39 cellular contexts compared by ENCODE assay signal in the genomic region with DNA sequence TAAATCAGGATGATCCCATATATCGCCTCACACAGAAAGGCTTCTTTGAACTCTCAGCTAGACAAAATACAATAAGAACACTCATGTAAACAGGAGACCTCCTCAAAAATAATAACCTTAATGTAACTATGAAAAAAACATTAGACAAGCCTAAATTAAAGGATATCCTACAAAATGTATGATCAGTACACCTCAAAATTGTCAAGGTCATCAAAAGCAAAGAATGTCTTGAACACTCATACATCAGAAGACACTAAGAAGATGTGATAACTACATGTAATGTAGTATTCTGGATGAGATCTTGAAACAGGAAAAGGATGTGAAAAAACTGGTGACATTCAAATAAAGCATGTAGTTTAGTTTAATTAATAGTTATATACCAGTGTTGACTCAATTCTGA.
"Had no signal": no experiment of that assay in that cellular context is flagged by ENCODE, and none has a peak within 500 bp of the region (broad histone marks: within the 10 kb centered on the region; RNA-seq: fewer than 3 reads in every experiment).

No MANE protein-coding gene starts in this region.

- H3K27ac Mint-ChIP-seq: activated naive CD4-positive, alpha-beta T cell treated with anti-CD3 and anti-CD28 coated beads for 36 hours; activated naive CD4-positive, alpha-beta T cell treated with anti-CD3 and anti-CD28 coated beads, Interleukin-2, amount 10 ng/mL, durations not matched to agents 7 days and 5 days; activated naive CD4-positive, alpha-beta T cell treated with anti-CD3 and anti-CD28 coated beads, Interleukin-2, amount 50 U/mL, for 24 hours; activated naive CD4-positive, alpha-beta T cell treated with anti-CD3 and anti-CD28 coated beads, Interleukin-2, amount 50 U/mL, for 72 hours; activated naive CD8-positive, alpha-beta T cell; activated naive CD8-positive, alpha-beta T cell treated with anti-CD3 and anti-CD28 coated beads for 36 hours; activated naive CD8-positive, alpha-beta T cell treated with anti-CD3 and anti-CD28 coated beads, Interleukin-2, amount 10 ng/mL, durations not matched to agents 7 days and 5 days; activated naive CD8-positive, alpha-beta T cell treated with anti-CD3 and anti-CD28 coated beads, Interleukin-2, amount 50 U/mL, for 24 hours; activated T-cell treated with anti-CD3 and anti-CD28 coated beads, Interleukin-2, amount 50 U/mL, for 24 hours; activated T-cell treated with anti-CD3 and anti-CD28 coated beads, Interleukin-2, amount 50 U/mL, for 72 hours; activated T-helper 17 cell treated with anti-CD3 and anti-CD28 coated beads, Interleukin-2, amount 50 U/mL, for 72 hours; activated T-helper 2 cell treated with anti-CD3 and anti-CD28 coated beads, Interferon-gamma antibody, Interleukin-2, Interleukin-4, amounts not matched to agents 10 μg/mL and 5 μg/mL and 100 μg/mL, durations not matched to agents 14 hours and 24 hours and 36 hours; brain had no signal

- H3K9me3 ChIP-seq: ascending aorta, body of pancreas, breast epithelium had no signal

- H3K4me3 Mint-ChIP-seq: activated naive CD4-positive, alpha-beta T cell treated with anti-CD3 and anti-CD28 coated beads for 36 hours; activated naive CD4-positive, alpha-beta T cell treated with anti-CD3 and anti-CD28 coated beads, Interleukin-2, amount 10 ng/mL, durations not matched to agents 7 days and 5 days; activated naive CD4-positive, alpha-beta T cell treated with anti-CD3 and anti-CD28 coated beads, Interleukin-2, amount 50 U/mL, for 24 hours; activated naive CD8-positive, alpha-beta T cell; activated naive CD8-positive, alpha-beta T cell treated with anti-CD3 and anti-CD28 coated beads for 36 hours; activated naive CD8-positive, alpha-beta T cell treated with anti-CD3 and anti-CD28 coated beads, Interleukin-2, amount 10 ng/mL, durations not matched to agents 7 days and 5 days; activated naive CD8-positive, alpha-beta T cell treated with anti-CD3 and anti-CD28 coated beads, Interleukin-2, amount 50 U/mL, for 24 hours; activated T-cell treated with anti-CD3 and anti-CD28 coated beads, Interleukin-2, amount 50 U/mL, for 24 hours; activated T-cell treated with anti-CD3 and anti-CD28 coated beads, Interleukin-2, amount 50 U/mL, for 4 hours; activated T-cell treated with anti-CD3 and anti-CD28 coated beads, Interleukin-2, amount 50 U/mL, for 72 hours; activated T-helper 17 cell treated with anti-CD3 and anti-CD28 coated beads, Interleukin-2, amount 50 U/mL, for 72 hours; brain; central memory CD8-positive, alpha-beta T cell had no signal

- H3K27me3 ChIP-seq: adrenal gland, ascending aorta, body of pancreas, brain microvascular endothelial cell, breast epithelium, cardiac muscle cell had no signal

- H3K27me3 Mint-ChIP-seq: activated naive CD4-positive, alpha-beta T cell treated with anti-CD3 and anti-CD28 coated beads, Interleukin-2, amount 10 ng/mL, durations not matched to agents 7 days and 5 days; activated naive CD4-positive, alpha-beta T cell treated with anti-CD3 and anti-CD28 coated beads, Interleukin-2, amount 50 U/mL, for 24 hours; activated naive CD8-positive, alpha-beta T cell treated with anti-CD3 and anti-CD28 coated beads for 36 hours; activated naive CD8-positive, alpha-beta T cell treated with anti-CD3 and anti-CD28 coated beads, Interleukin-2, amount 10 ng/mL, durations not matched to agents 7 days and 5 days; activated naive CD8-positive, alpha-beta T cell treated with anti-CD3 and anti-CD28 coated beads, Interleukin-2, amount 50 U/mL, for 24 hours; activated T-cell treated with anti-CD3 and anti-CD28 coated beads, Interleukin-2, amount 50 U/mL, for 24 hours; activated T-helper 17 cell treated with anti-CD3 and anti-CD28 coated beads, Interleukin-2, amount 50 U/mL, for 72 hours; brain; central memory CD8-positive, alpha-beta T cell had no signal

- H3K4me1 ChIP-seq: adrenal gland, ascending aorta, breast epithelium had no signal

- H3K36me3 Mint-ChIP-seq: activated naive CD4-positive, alpha-beta T cell treated with anti-CD3 and anti-CD28 coated beads, Interleukin-2, amount 10 ng/mL, durations not matched to agents 7 days and 5 days; activated naive CD4-positive, alpha-beta T cell treated with anti-CD3 and anti-CD28 coated beads, Interleukin-2, amount 50 U/mL, for 24 hours; activated naive CD4-positive, alpha-beta T cell treated with anti-CD3 and anti-CD28 coated beads, Interleukin-2, amount 50 U/mL, for 72 hours; activated naive CD8-positive, alpha-beta T cell; activated naive CD8-positive, alpha-beta T cell treated with anti-CD3 and anti-CD28 coated beads for 36 hours; activated naive CD8-positive, alpha-beta T cell treated with anti-CD3 and anti-CD28 coated beads, Interleukin-2, amount 10 ng/mL, durations not matched to agents 7 days and 5 days; brain had no signal

- DNase-seq: activated effector memory CD4-positive, alpha-beta T cell treated with anti-CD3 and anti-CD28 coated beads, Interleukin-2, amount 50 U/mL, for 16 hours; activated effector memory CD4-positive, alpha-beta T cell treated with Interleukin-2 at 50 U/mL for 16 hours; activated gamma-delta T cell; activated gamma-delta T cell treated with Interleukin-2 at 50 U/mL for 16 hours; activated naive CD4-positive, alpha-beta T cell; activated naive CD4-positive, alpha-beta T cell treated with anti-CD3 and anti-CD28 coated beads for 36 hours; activated naive CD4-positive, alpha-beta T cell treated with anti-CD3 and anti-CD28 coated beads, Interleukin-2, amount 10 ng/mL, durations not matched to agents 7 days and 5 days; activated naive CD4-positive, alpha-beta T cell treated with anti-CD3 and anti-CD28 coated beads, Interleukin-2, amount 50 U/mL, for 16 hours; activated naive CD4-positive, alpha-beta T cell treated with Interleukin-2 at 50 U/mL for 16 hours; activated naive CD8-positive, alpha-beta T cell treated with anti-CD3 and anti-CD28 coated beads for 36 hours; activated naive CD8-positive, alpha-beta T cell treated with anti-CD3 and anti-CD28 coated beads, Interleukin-2, amount 10 ng/mL, durations not matched to agents 7 days and 5 days; activated naive CD8-positive, alpha-beta T cell treated with anti-CD3 and anti-CD28 coated beads, Interleukin-2, amount 50 U/mL, for 24 hours; activated T-cell treated with anti-CD3 and anti-CD28 coated beads, Interleukin-2, amount 50 U/mL, for 1 hour; activated T-cell treated with anti-CD3 and anti-CD28 coated beads, Interleukin-2, amount 50 U/mL, for 24 hours; activated T-cell treated with anti-CD3 and anti-CD28 coated beads, Interleukin-2, amount 50 U/mL, for 4 hours; activated T-cell treated with anti-CD3 and anti-CD28 coated beads, Interleukin-2, amount 50 U/mL, for 48 hours; activated T-cell treated with anti-CD3 and anti-CD28 coated beads, Interleukin-2, amount 50 U/mL, for 72 hours; adrenal gland; amniotic stem cell; amygdala; anterior cingulate cortex; aorta; body of pancreas; brain microvascular endothelial cell; caudate nucleus; central memory CD4-positive, alpha-beta T cell; cerebellar nuclear complex had no signal

- H3K27ac ChIP-seq: adrenal gland, ascending aorta, body of pancreas, brain microvascular endothelial cell, breast epithelium, cardiac muscle cell had no signal

- H3K4me1 Mint-ChIP-seq: activated naive CD4-positive, alpha-beta T cell treated with anti-CD3 and anti-CD28 coated beads, Interleukin-2, amount 10 ng/mL, durations not matched to agents 7 days and 5 days; activated naive CD4-positive, alpha-beta T cell treated with anti-CD3 and anti-CD28 coated beads, Interleukin-2, amount 50 U/mL, for 24 hours; activated naive CD8-positive, alpha-beta T cell treated with anti-CD3 and anti-CD28 coated beads for 36 hours; activated naive CD8-positive, alpha-beta T cell treated with anti-CD3 and anti-CD28 coated beads, Interleukin-2, amount 10 ng/mL, durations not matched to agents 7 days and 5 days; activated naive CD8-positive, alpha-beta T cell treated with anti-CD3 and anti-CD28 coated beads, Interleukin-2, amount 50 U/mL, for 24 hours; activated T-helper 17 cell treated with anti-CD3 and anti-CD28 coated beads, Interleukin-2, amount 50 U/mL, for 72 hours; brain; central memory CD8-positive, alpha-beta T cell had no signal

- ATAC-seq: activated naive CD4-positive, alpha-beta T cell treated with anti-CD3 and anti-CD28 coated beads, Interleukin-2, amount 50 U/mL, for 72 hours; activated naive CD8-positive, alpha-beta T cell treated with anti-CD3 and anti-CD28 coated beads, Interleukin-2, amount 50 U/mL, for 24 hours; activated T-cell treated with anti-CD3 and anti-CD28 coated beads, Interleukin-2, amount 50 U/mL, for 4 hours; activated T-cell treated with anti-CD3 and anti-CD28 coated beads, Interleukin-2, amount 50 U/mL, for 72 hours; activated T-helper 17 cell treated with anti-CD3 and anti-CD28 coated beads, Interleukin-2, amount 50 U/mL, for 72 hours; body of pancreas had no signal

- H3K36me3 ChIP-seq: adrenal gland, ascending aorta, brain microvascular endothelial cell, breast epithelium, cardiac muscle cell had no signal

- FAIRE-seq: astrocyte, bronchial epithelial cell had no signal

- H3K4me3 ChIP-seq: adrenal gland, ascending aorta, body of pancreas, breast epithelium, cardiac muscle cell had no signal

- H3K9me3 Mint-ChIP-seq: activated naive CD4-positive, alpha-beta T cell treated with anti-CD3 and anti-CD28 coated beads for 36 hours; activated naive CD4-positive, alpha-beta T cell treated with anti-CD3 and anti-CD28 coated beads, Interleukin-2, amount 10 ng/mL, durations not matched to agents 7 days and 5 days; activated naive CD8-positive, alpha-beta T cell treated with anti-CD3 and anti-CD28 coated beads for 36 hours; activated naive CD8-positive, alpha-beta T cell treated with anti-CD3 and anti-CD28 coated beads, Interleukin-2, amount 10 ng/mL, durations not matched to agents 7 days and 5 days; activated T-cell treated with anti-CD3 and anti-CD28 coated beads, Interleukin-2, amount 50 U/mL, for 24 hours; activated T-cell treated with anti-CD3 and anti-CD28 coated beads, Interleukin-2, amount 50 U/mL, for 4 hours; activated T-cell treated with anti-CD3 and anti-CD28 coated beads, Interleukin-2, amount 50 U/mL, for 72 hours; activated T-helper 17 cell treated with anti-CD3 and anti-CD28 coated beads, Interleukin-2, amount 50 U/mL, for 72 hours; activated T-helper 2 cell treated with anti-CD3 and anti-CD28 coated beads, Interferon-gamma antibody, Interleukin-2, Interleukin-4, amounts not matched to agents 10 μg/mL and 5 μg/mL and 100 μg/mL, durations not matched to agents 14 hours and 24 hours and 36 hours; central memory CD8-positive, alpha-beta T cell had no signal
